19 cellular contexts compared by ENCODE assay signal in the genomic region with DNA sequence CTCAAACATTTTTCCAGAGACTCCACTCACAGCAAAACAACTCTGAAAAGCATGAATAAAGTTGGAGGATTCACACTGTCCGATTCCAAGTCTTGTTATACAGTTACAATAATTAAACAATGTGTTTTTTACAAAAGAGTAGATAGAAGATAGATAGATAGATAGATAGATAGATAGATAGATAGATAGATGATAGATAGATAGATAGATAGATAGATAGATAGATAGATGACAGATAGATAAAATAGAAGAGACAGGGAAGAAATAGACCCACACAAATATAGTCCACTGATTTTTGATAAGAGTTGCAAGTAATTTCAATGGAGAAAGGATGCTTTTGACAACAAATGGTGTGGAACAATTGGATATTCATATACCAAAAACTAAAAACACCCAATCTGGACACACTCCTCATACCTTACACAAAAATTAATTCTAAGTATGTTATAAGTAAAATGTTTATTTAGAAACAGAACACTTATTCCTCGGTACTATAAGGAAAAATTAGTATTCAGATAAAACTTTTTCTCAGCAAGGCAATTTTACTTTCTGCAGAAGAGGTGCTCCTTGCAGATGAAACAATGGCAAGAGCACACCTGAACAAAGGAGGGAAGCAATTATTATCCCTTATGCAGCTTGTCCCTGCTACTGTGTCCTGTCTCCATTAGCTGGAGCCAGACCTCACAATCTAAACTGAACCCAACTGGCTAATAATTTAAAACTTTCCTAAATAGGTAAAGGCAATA. TPM values are rescaled to one million over a fixed set of nuclear protein-coding genes. Genes with fewer than 3 reads are reported as not detected.
DNase-seq lines count a peak whose midpoint lies in the region; TF ChIP-seq lines count a peak whose summit lies in the region.
"Had no signal": no experiment of that assay in that cellular context is flagged by ENCODE, and none has a peak within 500 bp of the region (broad histone marks: within the 10 kb centered on the region; RNA-seq: fewer than 3 reads in every experiment).

No MANE protein-coding gene starts in this region.

- no peak overlapping the region for H2AK5ac ChIP-seq in mesendoderm (ENCODE audit: low read length)

- no peak overlapping the region for H3K4ac ChIP-seq in mesendoderm (ENCODE audit: low read depth, low read length)

- no peak overlapping the region for H3K23ac ChIP-seq in mesendoderm (ENCODE audit: low read length)

- H3K4me3 ChIP-seq in GM23248 = no peak overlapping the region
- no peak overlapping the region for H3K4me3 ChIP-seq in HEK293 (ENCODE audit: low read depth, low read length)
- H3K4me3 ChIP-seq in OCI-LY7 (ENCODE audit: low read depth, low read length, poor library complexity, severe bottlenecking) = no peak overlapping the region
- H3K4me3 ChIP-seq in mesendoderm (ENCODE audit: low read length) = no peak overlapping the region
- H3K4me3 ChIP-seq in testis = no peak overlapping the region
- H3K4me3 ChIP-seq in mammary epithelial cell (replicated peaks in 1 of 3; ENCODE audit: insufficient read depth in 1 of 3, low read depth in 2 of 3, low read length in 3 of 3) = no peak overlapping the region
- H3K4me3 ChIP-seq: A549 had no signal

- no peak overlapping the region for H3K18ac ChIP-seq in mesendoderm (ENCODE audit: low read length)

- DNase-seq in GM23248 = peak; percentile 4
- DNase-seq in OCI-LY7 (ENCODE audit: low spot score) = peak; percentile 10
- DNase-seq in mesendoderm = peak; percentile 10
- no peak for DNase-seq in testis
- no peak for DNase-seq in anterior cingulate cortex (lab: John Stamatoyannopoulos, UW)
- no peak for DNase-seq in mammary epithelial cell
- DNase-seq: AML-193; Caco-2; CD4-positive, alpha-beta T cell; DMS79 treated with DMSO at 0.1 percent for 48 hours; GF-D8; HCEC 1CT; HFFc6; IMR-90; KG1 had no signal

- intact Hi-C loops in OCI-LY7 (cut with micrococcal nuclease; ENCODE audit: unreplicated experiment) = no loop called here
- intact Hi-C loops in testis (cut with DNase I; ENCODE audit: low total_unique reads) = no loop called here
- intact Hi-C loops in mammary epithelial cell (cut with micrococcal nuclease) = no loop called here

- H3K9ac ChIP-seq in GM23248 = no peak overlapping the region
- no peak overlapping the region for H3K9ac ChIP-seq in mesendoderm (ENCODE audit: low read length)
- H3K9ac ChIP-seq in mammary epithelial cell (ENCODE audit: insufficient read depth, low read length) = no peak overlapping the region

- H3K9me2 ChIP-seq in GM23248 (ENCODE audit: insufficient read depth) = no peaks in the 10 kb centered on the region
- H3K9me2 ChIP-seq in OCI-LY7 (ENCODE audit: insufficient read depth, low read length) = no peaks in the 10 kb centered on the region

- H3K79me2 ChIP-seq in GM23248 (ENCODE audit: insufficient read depth) = no peaks in the 10 kb centered on the region
- no peaks in the 10 kb centered on the region for H3K79me2 ChIP-seq in OCI-LY7 (ENCODE audit: insufficient read depth, low read depth, low read length)
- no peaks in the 10 kb centered on the region for H3K79me2 ChIP-seq in mesendoderm (ENCODE audit: control insufficient read depth, insufficient read depth, low read length)
- H3K79me2 ChIP-seq in mammary epithelial cell (ENCODE audit: insufficient read depth, low read length) = no peaks in the 10 kb centered on the region

- CTCF ChIA-PET in HEK293 (lab: Yijun Ruan, JAX) (no interaction called here), OCI-LY7 (lab: Charles Lee; ENCODE audit: unreplicated experiment) (no interaction called here), mammary epithelial cell (lab: Charles Lee; ENCODE audit: low non-redundant PET) (no interaction called here)

- H2AFZ ChIP-seq in GM23248 = no peak overlapping the region
- H2AFZ ChIP-seq in OCI-LY7 (ENCODE audit: low read length) = no peak overlapping the region
- H2AFZ ChIP-seq in mammary epithelial cell (ENCODE audit: low read depth, low read length) = no peak overlapping the region

- no peaks in the 10 kb centered on the region for H3K9me3 ChIP-seq in GM23248 (ENCODE audit: low read depth)
- no peaks in the 10 kb centered on the region for H3K9me3 ChIP-seq in HEK293 (ENCODE audit: control insufficient read depth, insufficient read depth, low read depth, low read length)
- H3K9me3 ChIP-seq in OCI-LY7 (ENCODE audit: low read length) = peaks cover 15% of the 10 kb centered on the region
- H3K9me3 ChIP-seq in testis = no peaks in the 10 kb centered on the region
- peaks cover 2% of the 10 kb centered on the region for H3K9me3 ChIP-seq in mammary epithelial cell (replicated peaks; ENCODE audit: insufficient read depth, low read length)

- POLR2A ChIA-PET in HEK293 (lab: Yijun Ruan, JAX) = no interaction called here
- POLR2A ChIA-PET in OCI-LY7 (lab: Charles Lee) = no interaction called here

- H3K56ac ChIP-seq in mesendoderm (ENCODE audit: low read length) = no peak overlapping the region

- no peak for TF ChIP-seq POLR2A in testis (IDR thresholded peaks at IDR 0.05)

- H3K27me3 ChIP-seq in GM23248 (replicated peaks; ENCODE audit: insufficient read depth) (no peaks in the 10 kb centered on the region), mesendoderm (ENCODE audit: insufficient read depth, low read length, poor library complexity) (no peaks in the 10 kb centered on the region), testis (no peaks in the 10 kb centered on the region), mammary epithelial cell (ENCODE audit: insufficient read depth, low read length) (no peaks in the 10 kb centered on the region)

- H3K4me1 ChIP-seq in GM23248 (ENCODE audit: insufficient read depth) (no peaks in the 10 kb centered on the region), HEK293 (ENCODE audit: control insufficient read depth, insufficient read depth, low read length) (no peaks in the 10 kb centered on the region), OCI-LY7 (ENCODE audit: insufficient read depth, low read length, poor library complexity, severe bottlenecking) (no peaks in the 10 kb centered on the region), mesendoderm (ENCODE audit: control insufficient read depth, low read depth, low read length) (no peaks in the 10 kb centered on the region), testis (no peaks in the 10 kb centered on the region), mammary epithelial cell (ENCODE audit: insufficient read depth, low read length) (no peaks in the 10 kb centered on the region)
- H3K4me1 ChIP-seq: Caco-2 had no signal

- BruUV-seq in OCI-LY7 (replicated peaks; lab: Mats Ljungman, UMichigan) = no TSS peak
- BruUV-seq in mammary epithelial cell (replicated peaks; lab: Mats Ljungman, UMichigan) = no TSS peak

- H4K5ac ChIP-seq in mesendoderm (ENCODE audit: low read length) = no peak overlapping the region

- no peak overlapping the region for H2BK120ac ChIP-seq in mesendoderm (ENCODE audit: low read depth, low read length)

- no peak overlapping the region for H4K8ac ChIP-seq in mesendoderm (ENCODE audit: low read depth, low read length)

- dilution Hi-C loops in mammary epithelial cell (cut with HindIII; ENCODE audit: low sequenced_read_pairs) = no loop called here

- in situ Hi-C loops in GM23248 (cut with MboI) = no loop called here
- in situ Hi-C loops in mammary epithelial cell (cut with MboI; ENCODE audit: low sequenced_read_pairs in 2 of 2) = no loop called here

- H3K27ac ChIP-seq in GM23248 (no peak overlapping the region), HEK293 (ENCODE audit: extremely low read depth, low read depth, low read length) (no peak overlapping the region), OCI-LY7 (ENCODE audit: low read depth, low read length, poor library complexity, severe bottlenecking) (no peak overlapping the region), mesendoderm (ENCODE audit: low read depth, low read length) (no peak overlapping the region), testis (no peak overlapping the region), mammary epithelial cell (ENCODE audit: insufficient read depth, low read depth, low read length) (no peak overlapping the region)
- H3K27ac ChIP-seq: A549, C4-2B had no signal

- no peaks in the 10 kb centered on the region for H3F3A ChIP-seq in GM23248 (ENCODE audit: insufficient read depth)

- H2BK5ac ChIP-seq in mesendoderm (ENCODE audit: low read length) = no peak overlapping the region

- H3K4me2 ChIP-seq in GM23248 (ENCODE audit: unreplicated experiment) (no peak overlapping the region), OCI-LY7 (ENCODE audit: low read length) (no peak overlapping the region), mesendoderm (ENCODE audit: low read length) (no peak overlapping the region), mammary epithelial cell (ENCODE audit: insufficient read depth, low read depth, low read length) (no peak overlapping the region)
- H3K4me2 ChIP-seq: A549 had no signal

- H3K79me1 ChIP-seq in mesendoderm (ENCODE audit: low read length) = no peaks in the 10 kb centered on the region

- WGBS in GM23248 (ENCODE audit: low coverage in 1 of 2, low lambda C conversion rate in 2 of 2, missing lambda C conversion rate in 2 of 2), 2 experiments = 5 to 7% methylated on average over 2 of the region's 2 CpGs
- WGBS in mesendoderm (ENCODE audit: extremely low coverage, insufficient coverage, low lambda C conversion rate) = no CpG with 5 or more reads among the region's 2 CpGs
- WGBS in testis, 2 donors = 88 to 92% methylated on average over 2 of the region's 2 CpGs
- 39% methylated on average over 2 of the region's 2 CpGs for WGBS in mammary epithelial cell (ENCODE audit: low coverage, missing lambda C conversion rate)

- H4K20me1 ChIP-seq in GM23248 (ENCODE audit: insufficient read depth) = no peaks in the 10 kb centered on the region
- no peaks in the 10 kb centered on the region for H4K20me1 ChIP-seq in OCI-LY7 (ENCODE audit: insufficient read depth, low read length)
- no peaks in the 10 kb centered on the region for H4K20me1 ChIP-seq in mammary epithelial cell (ENCODE audit: insufficient read depth, low read length)

- TF ChIP-seq CTCF in HEK293 (tag by site-specific recombination; IDR thresholded peaks at IDR 0.05) (no peak), OCI-LY7 (conservative IDR thresholded peaks at IDR 0.05; ENCODE audit: low read length) (no peak), testis (IDR thresholded peaks at IDR 0.05) (no peak), mammary epithelial cell (conservative IDR thresholded peaks at IDR 0.05 in 1 of 2, IDR thresholded peaks at IDR 0.05 in 1 of 2; ENCODE audit: extremely low read depth in 1 of 2, insufficient read depth in 1 of 2, low read depth in 1 of 2, low read length in 2 of 2) (no peak)

- H2BK15ac ChIP-seq in mesendoderm (replicated peaks; ENCODE audit: low read depth) = no peak overlapping the region

- no peaks in the 10 kb centered on the region for H3K36me3 ChIP-seq in GM23248 (ENCODE audit: low read depth)
- H3K36me3 ChIP-seq in HEK293 (ENCODE audit: control insufficient read depth in 2 of 2, insufficient read depth in 1 of 2, low read length in 2 of 2) = no peaks in the 10 kb centered on the region
- H3K36me3 ChIP-seq in OCI-LY7 (ENCODE audit: insufficient read depth, low read length) = no peaks in the 10 kb centered on the region
- no peaks in the 10 kb centered on the region for H3K36me3 ChIP-seq in mesendoderm (ENCODE audit: control insufficient read depth, insufficient read depth, low read length)
- no peaks in the 10 kb centered on the region for H3K36me3 ChIP-seq in testis (ENCODE audit: low read depth, missing control alignments)
- H3K36me3 ChIP-seq in mammary epithelial cell (ENCODE audit: insufficient read depth, low read length) = no peaks in the 10 kb centered on the region

RNA-seq across cellular contexts. Expression of gene TAS2R39, which starts 5.7 kb away (rescaled TPM):
- not detected in 2 replicates for total RNA-seq in GM23248 (2014; rRNA removed; shearing (Covaris generic))
- polyA plus RNA-seq in GM23248 (2016; fragmentation: Nextera tagmentation; extraction: Ambion mirVana) = not detected in 2 replicates
- not detected in 2 replicates for total RNA-seq in OCI-LY7 (2014; rRNA removed; shearing (Covaris generic))
- not detected in 2 replicates for total RNA-seq in OCI-LY7 (2022)
- not detected for polyA plus RNA-seq in mesendoderm (2013, experiment 1 of 2)
- not detected for polyA plus RNA-seq in mesendoderm (2013, experiment 2 of 2)
- total RNA-seq in testis = not detected
- not detected for polyA plus RNA-seq in testis (ENCODE audit: insufficient read depth, low read depth, low replicate concordance)
- total RNA-seq in mammary epithelial cell = not detected
- polyA plus RNA-seq in mammary epithelial cell = not detected
- polyA minus RNA-seq in mammary epithelial cell = not detected
- total RNA-seq: Caco-2; CD4-positive, alpha-beta T cell; HFFc6; IMR-90 had no signal
- polyA plus RNA-seq: A549, BJ, IMR-90 had no signal

RNA-seq across cellular contexts. Expression of gene TAS2R40, which starts 44.3 kb away (rescaled TPM):
- total RNA-seq in GM23248 (2014; rRNA removed; shearing (Covaris generic)) = not detected in 2 replicates
- not detected in 2 replicates for polyA plus RNA-seq in GM23248 (2016; fragmentation: Nextera tagmentation; extraction: Ambion mirVana)
- not detected in 2 replicates for total RNA-seq in OCI-LY7 (2014; rRNA removed; shearing (Covaris generic))
- not detected in 2 replicates for total RNA-seq in OCI-LY7 (2022)
- not detected for polyA plus RNA-seq in mesendoderm (2013, experiment 1 of 2)
- not detected for polyA plus RNA-seq in mesendoderm (2013, experiment 2 of 2)
- total RNA-seq in testis = not detected
- not detected for polyA plus RNA-seq in testis (ENCODE audit: insufficient read depth, low read depth, low replicate concordance)
- not detected for total RNA-seq in mammary epithelial cell
- polyA plus RNA-seq in mammary epithelial cell = not detected
- polyA minus RNA-seq in mammary epithelial cell = not detected
- total RNA-seq: Caco-2; CD4-positive, alpha-beta T cell; HFFc6; IMR-90 had no signal
- polyA plus RNA-seq: A549, BJ, IMR-90 had no signal

RNA-seq across cellular contexts. Expression of gene PIP, which starts 45.7 kb away (rescaled TPM):
- not detected in 2 replicates for total RNA-seq in GM23248 (2014; rRNA removed; shearing (Covaris generic))
- polyA plus RNA-seq in GM23248 (2016; fragmentation: Nextera tagmentation; extraction: Ambion mirVana) (not detected in 2 replicates), testis (ENCODE audit: insufficient read depth, low read depth, low replicate concordance) (not detected), mammary epithelial cell (not detected)
- total RNA-seq in OCI-LY7 (2014; rRNA removed; shearing (Covaris generic)) = not detected in 2 replicates
- total RNA-seq in OCI-LY7 (2022) (not detected in 2 replicates), testis (not detected), mammary epithelial cell (not detected)
- polyA plus RNA-seq in mesendoderm (2013, experiment 1 of 2) = not detected
- polyA plus RNA-seq in mesendoderm (2013, experiment 2 of 2) = not detected
- not detected for polyA minus RNA-seq in mammary epithelial cell
- total RNA-seq: Caco-2; CD4-positive, alpha-beta T cell; HFFc6; IMR-90 had no signal
- polyA plus RNA-seq: BJ, IMR-90 had no signal

Comparison
In these comparisons a context has a peak if more than half of its experiments do, and no peak if none do; other contexts are left out.
1. DNase-seq: peak in GM23248 (single experiment), OCI-LY7 (single experiment) and mesendoderm (single experiment); none in testis (single experiment), anterior cingulate cortex (0 of 58) and mammary epithelial cell (single experiment).